In genomic region chr5:160458971-160459800, GRCh38 we compare ENCODE assay signal across 1 cellular context.
TF ChIP-seq lines count a peak whose summit lies in the region.

No MANE protein-coding gene starts in this region.

TF ChIP-seq in GM12878, 131 proteins besides CTCF, POLR2A, EP300 and RAD21 (continued from another document and continues in another):
- TF ChIP-seq NKRF (conservative IDR thresholded peaks at IDR 0.05) = no peak
- TF ChIP-seq MYB (IDR thresholded peaks at IDR 0.05; ENCODE audit: borderline replicate concordance, low read depth, low read length) = no peak
- TF ChIP-seq SMAD1 (IDR thresholded peaks at IDR 0.05; ENCODE audit: low read depth, partially characterized antibody) = peak; percentile 97
- TF ChIP-seq ASH2L (IDR thresholded peaks at IDR 0.05; ENCODE audit: borderline replicate concordance, low read depth) = no peak
- no peak for TF ChIP-seq SPI1 (IDR thresholded peaks at IDR 0.05; ENCODE audit: borderline replicate concordance, insufficient read depth, low read depth, low read length)
- TF ChIP-seq MLLT1 (IDR thresholded peaks at IDR 0.05) = peak; percentile 91
- peak; percentile 64; the same call in 1 of the 2 replicates for TF ChIP-seq ZNF384 (IDR thresholded peaks at IDR 0.05; ENCODE audit: borderline replicate concordance, low read depth, low read length)
- TF ChIP-seq SMAD5 (IDR thresholded peaks at IDR 0.05; ENCODE audit: low read depth) = no peak; the same call in 1 of the 2 replicates
- TF ChIP-seq RFX5 (IDR thresholded peaks at IDR 0.05; ENCODE audit: low read depth, low read length) = no peak
- TF ChIP-seq CUX1 (IDR thresholded peaks at IDR 0.05; ENCODE audit: insufficient replicate concordance, low read depth, low read length) = peak; percentile 50
- TF ChIP-seq MAX (IDR thresholded peaks at IDR 0.05; ENCODE audit: low read depth, low read length) = no peak
- no peak for TF ChIP-seq REST (IDR thresholded peaks at IDR 0.05; ENCODE audit: low read depth, low read length)
- TF ChIP-seq EED (IDR thresholded peaks at IDR 0.05; ENCODE audit: low read depth) = peak; percentile 31; the same call in 1 of the 2 replicates
- TF ChIP-seq ZNF687 (IDR thresholded peaks at IDR 0.05) = peak; percentile 96
- TF ChIP-seq ZNF24 (IDR thresholded peaks at IDR 0.05) = 0 out of 2 replicates have a peak, but pooled peaks have one; percentile 45
- TF ChIP-seq TAF1 (IDR thresholded peaks at IDR 0.05; ENCODE audit: borderline replicate concordance, low read depth, low read length) = 0 out of 2 replicates have a peak, but pooled peaks have one; percentile 34
- TF ChIP-seq ZBTB4 (CRISPR knock-in tag; IDR thresholded peaks at IDR 0.05) = no peak
- 0 out of 2 replicates have a peak, but pooled peaks have one; percentile 43 for TF ChIP-seq BACH1 (IDR thresholded peaks at IDR 0.05; ENCODE audit: borderline replicate concordance)
- peak; percentile 52; the same call in 1 of the 2 replicates for TF ChIP-seq ATF2 (IDR thresholded peaks at IDR 0.05; ENCODE audit: low read length)
- TF ChIP-seq CHD4 (IDR thresholded peaks at IDR 0.05) = no peak
- TF ChIP-seq CBX3 (IDR thresholded peaks at IDR 0.05; ENCODE audit: borderline replicate concordance, low read depth) = no peak
- TF ChIP-seq SMC3 (IDR thresholded peaks at IDR 0.05; ENCODE audit: borderline replicate concordance, low read length) = no peak
- no peak for TF ChIP-seq ETV6 (conservative IDR thresholded peaks at IDR 0.05 in 1 of 2, IDR thresholded peaks at IDR 0.05 in 1 of 2; ENCODE audit: borderline replicate concordance in 1 of 2, low read depth in 1 of 2)
- TF ChIP-seq BRCA1 (IDR thresholded peaks at IDR 0.05; ENCODE audit: low read depth, low read length) = no peak
- no peak for TF ChIP-seq KAT2A (conservative IDR thresholded peaks at IDR 0.05; ENCODE audit: control insufficient read depth, low read depth, low read length)
